In genomic region chr9:28518439-28518838, GRCh38 we compare ENCODE assay signal across 27 cellular contexts.
"Had no signal": no experiment of that assay in that cellular context is flagged by ENCODE, and none has a peak within 500 bp of the region (broad histone marks: within the 10 kb centered on the region; RNA-seq: fewer than 3 reads in every experiment).

No MANE protein-coding gene starts in this region.

- H3K36me3 Mint-ChIP-seq: neural progenitor cell; stimulated activated effector memory CD8-positive, alpha-beta T cell treated with anti-CD3 and anti-CD28 coated beads, Interleukin-12 subunit alpha, Interleukin-12 subunit beta, amount 100 ng/mL, for 72 hours; stimulated activated naive B cell treated with anti-CD40 and anti-IgM and Interleukin-4, amounts not matched to agents 10 μg/mL and 1 μg/mL and 100 μg/mL, for 72 hours had no signal

- H3K27ac ChIP-seq: neural progenitor cell, ovary, parathyroid adenoma, psoas muscle, right lobe of liver, sigmoid colon, stomach, thoracic aorta, thyroid gland, tibial nerve, upper lobe of left lung, vagina had no signal

- H3K27me3 Mint-ChIP-seq: progenitor cell of endocrine pancreas; stimulated activated naive B cell treated with anti-CD40 and anti-IgM and Interleukin-4, amounts not matched to agents 10 μg/mL and 1 μg/mL and 100 μg/mL, for 72 hours; stimulated activated naive CD8-positive, alpha-beta T cell treated with anti-CD3 and anti-CD28 coated beads, Interleukin-15, Interleukin-2, amounts not matched to agents 100 ng/mL and 50 ng/mL, for 24 hours had no signal

- H3K36me3 ChIP-seq: neural progenitor cell, ovary, right lobe of liver, sigmoid colon, stomach, thoracic aorta, thyroid gland, tibial nerve, upper lobe of left lung, vagina had no signal

- H3K27ac Mint-ChIP-seq: nephron; neural progenitor cell; progenitor cell of endocrine pancreas; stimulated activated effector memory CD8-positive, alpha-beta T cell treated with anti-CD3 and anti-CD28 coated beads, Interleukin-12 subunit alpha, Interleukin-12 subunit beta, amount 100 ng/mL, for 72 hours; stimulated activated naive B cell treated with anti-CD40 and anti-IgM and Interleukin-4, amounts not matched to agents 10 μg/mL and 1 μg/mL and 100 μg/mL, for 72 hours; stimulated activated naive CD8-positive, alpha-beta T cell treated with anti-CD3 and anti-CD28 coated beads, Interleukin-15, Interleukin-2, amounts not matched to agents 100 ng/mL and 50 ng/mL, for 24 hours had no signal

- H3K4me1 ChIP-seq: parathyroid adenoma, psoas muscle, right lobe of liver, sigmoid colon, stomach, thyroid gland, tibial nerve, upper lobe of left lung, vagina had no signal

- H2AFZ ChIP-seq: neural progenitor cell, parathyroid adenoma had no signal

- H3K4me1 Mint-ChIP-seq: nephron; stimulated activated effector memory CD8-positive, alpha-beta T cell treated with anti-CD3 and anti-CD28 coated beads, Interleukin-12 subunit alpha, Interleukin-12 subunit beta, amount 100 ng/mL, for 72 hours; stimulated activated naive B cell treated with anti-CD40 and anti-IgM and Interleukin-4, amounts not matched to agents 10 μg/mL and 1 μg/mL and 100 μg/mL, for 72 hours had no signal

- H3K9ac ChIP-seq: neural progenitor cell, parathyroid adenoma had no signal

- H3K4me3 ChIP-seq: neural progenitor cell, ovary, psoas muscle, right lobe of liver, sigmoid colon, stomach, thoracic aorta, thyroid gland, tibial nerve, upper lobe of left lung, vagina had no signal

- ATAC-seq: psoas muscle; right cardiac atrium; right lobe of liver; stimulated activated effector memory CD8-positive, alpha-beta T cell treated with anti-CD3 and anti-CD28 coated beads, Interleukin-12 subunit alpha, Interleukin-12 subunit beta, amount 100 ng/mL, for 72 hours; stimulated activated naive B cell treated with anti-CD40 and anti-IgM and Interleukin-4, amounts not matched to agents 10 μg/mL and 1 μg/mL and 100 μg/mL, for 72 hours had no signal

- H3K79me2 ChIP-seq: parathyroid adenoma had no signal

- H3K4me3 Mint-ChIP-seq: nephron; neural progenitor cell; stimulated activated effector memory CD8-positive, alpha-beta T cell treated with anti-CD3 and anti-CD28 coated beads, Interleukin-12 subunit alpha, Interleukin-12 subunit beta, amount 100 ng/mL, for 72 hours; stimulated activated naive B cell treated with anti-CD40 and anti-IgM and Interleukin-4, amounts not matched to agents 10 μg/mL and 1 μg/mL and 100 μg/mL, for 72 hours; stimulated activated naive CD8-positive, alpha-beta T cell treated with anti-CD3 and anti-CD28 coated beads, Interleukin-15, Interleukin-2, amounts not matched to agents 100 ng/mL and 50 ng/mL, for 24 hours had no signal

- H3K27me3 ChIP-seq: neural progenitor cell, ovary, right lobe of liver, sigmoid colon, stomach, thyroid gland, tibial nerve, upper lobe of left lung, vagina had no signal

- H3K9me3 ChIP-seq: ovary, psoas muscle, right lobe of liver, sigmoid colon, stomach, thoracic aorta, thyroid gland, tibial nerve, upper lobe of left lung, vagina had no signal

- DNase-seq: occipital lobe; ovary; posterior cingulate gyrus; psoas muscle; right cardiac atrium; right lobe of liver; sigmoid colon; small intestine; stimulated activated CD4-positive, alpha-beta T cell treated with anti-CD3 and anti-CD28 coated beads, Interleukin-15, amount 100 ng/mL, for 24 hours; stimulated activated CD4-positive, alpha-beta T cell treated with anti-CD3 and anti-CD28 coated beads, Interleukin-2, amount 100 ng/mL, for 24 hours; stimulated activated CD4-positive, alpha-beta T cell treated with anti-CD3 and anti-CD28 coated beads, Interleukin-2, amount 100 ng/mL, for 48 hours; stimulated activated CD4-positive, alpha-beta T cell treated with anti-CD3 and anti-CD28 coated beads, Interleukin-4, amount 100 ng/mL, for 24 hours; stimulated activated naive B cell treated with anti-CD40 and anti-IgM and Interleukin-4, amounts not matched to agents 10 μg/mL and 1 μg/mL and 100 μg/mL, for 72 hours; stimulated activated naive CD4-positive, alpha-beta T cell treated with Interleukin-2 at 50 U/mL for 16 hours; stomach; thyroid gland; trophoblast cell; upper lobe of left lung had no signal
